Comparison of ENCODE assay signal across 20 cellular contexts in the genomic region with DNA sequence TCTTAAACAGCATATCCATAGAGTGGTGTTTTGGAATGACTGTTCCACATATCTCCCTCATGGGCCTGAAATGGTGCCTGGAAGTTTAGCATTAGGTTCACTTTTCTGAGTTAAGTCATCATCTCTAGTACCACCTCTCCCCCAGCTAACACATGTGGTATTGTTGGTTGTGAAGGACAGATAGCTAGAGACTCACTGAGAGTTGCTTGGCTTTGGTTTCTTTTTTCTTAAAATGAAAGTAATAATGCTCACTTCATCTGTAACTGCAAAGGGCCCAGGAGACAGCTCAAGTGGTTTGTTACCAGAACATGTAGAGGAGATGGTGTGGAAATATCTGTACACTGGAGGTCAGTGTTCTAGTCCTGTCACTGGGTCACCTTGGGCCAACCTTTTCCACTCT.
"Had no signal": no experiment of that assay in that cellular context is flagged by ENCODE, and none has a peak within 500 bp of the region (broad histone marks: within the 10 kb centered on the region; RNA-seq: fewer than 3 reads in every experiment).

No MANE protein-coding gene starts in this region.

- H3K27ac ChIP-seq: brain microvascular endothelial cell, colonic mucosa, ovary, sigmoid colon, tibial artery had no signal

- H3K27me3 ChIP-seq: brain microvascular endothelial cell, colonic mucosa, ovary, sigmoid colon, tibial artery had no signal

- H3K4me3 ChIP-seq: colonic mucosa, mucosa of descending colon, ovary, sigmoid colon, tibial artery had no signal

- DNase-seq: activated CD4-positive, alpha-beta T cell treated with anti-CD3 and anti-CD28 coated beads for 48 hours; activated CD4-positive, CD25-positive, alpha-beta regulatory T cell; activated CD8-positive, alpha-beta T cell treated with anti-CD3 and anti-CD28 coated beads for 36 hours; activated naive CD4-positive, alpha-beta T cell treated with Interleukin-2 at 50 U/mL for 16 hours; activated T-cell treated with anti-CD3 and anti-CD28 coated beads, Interleukin-2, amount 50 U/mL, for 1 hour; anterior cingulate cortex; brain microvascular endothelial cell; central memory CD4-positive, alpha-beta T cell; colonic mucosa; endodermal cell; foreskin melanocyte; glutamatergic neuron; naive B cell; ovary; sigmoid colon; stimulated activated CD4-positive, alpha-beta T cell treated with anti-CD3 and anti-CD28 coated beads, Interleukin-4, amount 100 ng/mL, for 4 hours; stimulated activated naive B cell treated with anti-CD40 and anti-IgM and Interleukin-4, amounts not matched to agents 10 μg/mL and 1 μg/mL and 100 μg/mL, for 72 hours; T-helper 9 cell; tibial artery had no signal

- H3K36me3 ChIP-seq: brain microvascular endothelial cell, colonic mucosa, ovary, sigmoid colon, tibial artery had no signal

- H3K9me3 ChIP-seq: colonic mucosa, mucosa of descending colon, ovary, sigmoid colon, tibial artery had no signal

- ATAC-seq: activated CD8-positive, alpha-beta T cell treated with anti-CD3 and anti-CD28 coated beads for 36 hours; stimulated activated naive B cell treated with anti-CD40 and anti-IgM and Interleukin-4, amounts not matched to agents 10 μg/mL and 1 μg/mL and 100 μg/mL, for 72 hours had no signal

- H3K4me1 ChIP-seq: colonic mucosa, sigmoid colon, tibial artery had no signal
